ENCODE assay signal across 22 cellular contexts in genomic region chr16:67930678-67931211, GRCh38. TPM values are rescaled to one million over a fixed set of nuclear protein-coding genes. Genes with fewer than 3 reads are reported as not detected.
DNase-seq lines count a peak whose midpoint lies in the region; ATAC-seq and TF ChIP-seq lines count a peak whose summit lies in the region.
"Had no signal": no experiment of that assay in that cellular context is flagged by ENCODE, and none has a peak within 500 bp of the region (broad histone marks: within the 10 kb centered on the region; RNA-seq: fewer than 3 reads in every experiment).

No MANE protein-coding gene starts in this region.

- peaks cover 51 to 80% of the 10 kb centered on the region in 2 donors for H3K36me3 Mint-ChIP-seq in CD14-positive monocyte
- H3K36me3 Mint-ChIP-seq in neural crest cell (ENCODE audit: low read depth), result peaks cover 2% of the 10 kb centered on the region
- H3K36me3 Mint-ChIP-seq in stimulated activated effector memory CD8-positive, alpha-beta T cell treated with anti-CD3 and anti-CD28 coated beads, Interleukin-12 subunit alpha, Interleukin-12 subunit beta, amount 100 ng/mL, for 72 hours, result peaks cover 77% of the 10 kb centered on the region

- H3K4me3 Mint-ChIP-seq in CD14-positive monocyte (no peak overlapping the region), neural crest cell (peak overlapping the region; percentile 76)
- H3K4me3 Mint-ChIP-seq in stimulated activated effector memory CD8-positive, alpha-beta T cell treated with anti-CD3 and anti-CD28 coated beads, Interleukin-12 subunit alpha, Interleukin-12 subunit beta, amount 100 ng/mL, for 72 hours, result no peak overlapping the region
- H3K4me3 Mint-ChIP-seq: CD4-positive, alpha-beta memory T cell; H9; HFFc6 had no signal

- H3K9me3 Mint-ChIP-seq in CD14-positive monocyte (peaks cover 0 to 1% (median 0%) of the 10 kb centered on the region in 7 donors), neural crest cell (no peaks in the 10 kb centered on the region)
- no peaks in the 10 kb centered on the region for H3K9me3 Mint-ChIP-seq in stimulated activated effector memory CD8-positive, alpha-beta T cell treated with anti-CD3 and anti-CD28 coated beads, Interleukin-12 subunit alpha, Interleukin-12 subunit beta, amount 100 ng/mL, for 72 hours

- intact Hi-C loops in CD14-positive monocyte (cut with micrococcal nuclease), result loop anchor here (5.0 to 10.0 kb wide), 3 partner anchors 33 to 116 kb away; partner anchors contain the start of gene EDC4 (in 1 of the 2)

- H3K4me1 Mint-ChIP-seq in CD14-positive monocyte, result peaks cover 17% of the 10 kb centered on the region
- H3K4me1 Mint-ChIP-seq in neural crest cell, result peaks cover 19% of the 10 kb centered on the region
- H3K4me1 Mint-ChIP-seq in stimulated activated effector memory CD8-positive, alpha-beta T cell treated with anti-CD3 and anti-CD28 coated beads, Interleukin-12 subunit alpha, Interleukin-12 subunit beta, amount 100 ng/mL, for 72 hours, result peaks cover 29% of the 10 kb centered on the region

- H3K27me3 Mint-ChIP-seq in CD14-positive monocyte (ENCODE audit: low read depth in 3 of 3) (no peaks in the 10 kb centered on the region), neural crest cell (ENCODE audit: low read depth) (peaks cover 6% of the 10 kb centered on the region)
- H3K27me3 Mint-ChIP-seq: CD4-positive, alpha-beta memory T cell had no signal

- H3K27ac Mint-ChIP-seq in CD14-positive monocyte (no peak overlapping the region), neural crest cell (ENCODE audit: unreplicated experiment) (no peak overlapping the region)
- peak overlapping the region; percentile 79 for H3K27ac Mint-ChIP-seq in stimulated activated effector memory CD8-positive, alpha-beta T cell treated with anti-CD3 and anti-CD28 coated beads, Interleukin-12 subunit alpha, Interleukin-12 subunit beta, amount 100 ng/mL, for 72 hours
- H3K27ac Mint-ChIP-seq: H9, HFFc6 had no signal

- ATAC-seq in stimulated activated effector memory CD8-positive, alpha-beta T cell treated with anti-CD3 and anti-CD28 coated beads, Interleukin-12 subunit alpha, Interleukin-12 subunit beta, amount 100 ng/mL, for 72 hours, result no peak
- ATAC-seq: A549 had no signal

- DNase-seq in CD14-positive monocyte (ENCODE audit: low spot score) (peak; percentile 26), RPMI8226 (peak; percentile 1), neural crest cell (ENCODE audit: low read depth, low spot score) (no peak), kidney tubule cell (ENCODE audit: low spot score) (no peak)
- no peak for DNase-seq in stimulated activated effector memory CD8-positive, alpha-beta T cell treated with anti-CD3 and anti-CD28 coated beads, Interleukin-12 subunit alpha, Interleukin-12 subunit beta, amount 100 ng/mL, for 72 hours (ENCODE audit: low spot score in 2 of 2)
- no peak for DNase-seq in activated naive CD4-positive, alpha-beta T cell treated with Interleukin-2 at 50 U/mL for 16 hours
- DNase-seq in activated effector memory CD4-positive, alpha-beta T cell treated with Interleukin-2 at 50 U/mL for 16 hours, result no peak
- DNase-seq: Caco-2; CD4-positive, alpha-beta memory T cell; DMS 273 treated with DMSO at 0.1 percent for 48 hours; DMS79 treated with DMSO at 0.1 percent for 48 hours; H9; HFFc6; KG1; NCI-H1092; NCI-H1436; NCI-H187 treated with DMSO at 0.1 percent for 48 hours; NCI-H446 treated with DMSO at 0.1 percent for 48 hours; NCI-H526 treated with DMSO at 0.1 percent for 48 hours; OCI-M1; Right ventricle myocardium superior had no signal

- TF ChIP-seq CTCF in CD14-positive monocyte (IDR thresholded peaks at IDR 0.05), result no peak
- no peak for TF ChIP-seq CTCF in neural crest cell (conservative IDR thresholded peaks at IDR 0.05)

RNA-seq across cellular contexts. Expression of gene CTRL, which starts 0.9 kb away (rescaled TPM):
- polyA plus RNA-seq in CD14-positive monocyte, result 1 to 10 TPM in 1 of 2 donors, under 1 TPM in 1; 0.69 to 1.6 TPM
- 2.5 and 3.0 TPM in 2 replicates for total RNA-seq in neural crest cell

RNA-seq across cellular contexts. Expression of gene PSMB10, which starts 5.9 kb away (rescaled TPM):
- polyA plus RNA-seq in CD14-positive monocyte, result 100 to 1,000 TPM; 609 to 798 TPM
- 22.4 and 22.5 TPM in 2 replicates for total RNA-seq in neural crest cell

RNA-seq across cellular contexts. Expression of gene LCAT, which starts 13.2 kb away (rescaled TPM):
- polyA plus RNA-seq in CD14-positive monocyte, result under 1 TPM in 1 of 2 donors, not detected in 1; 0.17 TPM
- 16.6 and 17.6 TPM in 2 replicates for total RNA-seq in neural crest cell

RNA-seq across cellular contexts. Expression of gene PSKH1, which starts 37.7 kb away (rescaled TPM):
- polyA plus RNA-seq in CD14-positive monocyte, result 10 to 100 TPM; 11.0 to 19.7 TPM
- total RNA-seq in neural crest cell, result 39.0 and 41.5 TPM in 2 replicates

RNA-seq across cellular contexts. Expression of gene SLC12A4, which starts 37.7 kb away (rescaled TPM):
- polyA plus RNA-seq in CD14-positive monocyte, result 1 to 10 TPM; 7.3 to 7.7 TPM
- 36.0 and 36.8 TPM in 2 replicates for total RNA-seq in neural crest cell

Comparison
In these comparisons a context has a peak if more than half of its experiments do, and no peak if none do; other contexts are left out.
1. DNase-seq: peak in CD14-positive monocyte (single experiment) and RPMI8226 (single experiment); none in neural crest cell (single experiment), stimulated activated effector memory CD8-positive, alpha-beta T cell treated with anti-CD3 and anti-CD28 coated beads, Interleukin-12 subunit alpha, Interleukin-12 subunit beta, amount 100 ng/mL, for 72 hours (0 of 2), activated naive CD4-positive, alpha-beta T cell treated with Interleukin-2 at 50 U/mL for 16 hours (single experiment), activated effector memory CD4-positive, alpha-beta T cell treated with Interleukin-2 at 50 U/mL for 16 hours (single experiment) and kidney tubule cell (single experiment).